ENCODE assay signal across 1 cellular context in the genomic region with DNA sequence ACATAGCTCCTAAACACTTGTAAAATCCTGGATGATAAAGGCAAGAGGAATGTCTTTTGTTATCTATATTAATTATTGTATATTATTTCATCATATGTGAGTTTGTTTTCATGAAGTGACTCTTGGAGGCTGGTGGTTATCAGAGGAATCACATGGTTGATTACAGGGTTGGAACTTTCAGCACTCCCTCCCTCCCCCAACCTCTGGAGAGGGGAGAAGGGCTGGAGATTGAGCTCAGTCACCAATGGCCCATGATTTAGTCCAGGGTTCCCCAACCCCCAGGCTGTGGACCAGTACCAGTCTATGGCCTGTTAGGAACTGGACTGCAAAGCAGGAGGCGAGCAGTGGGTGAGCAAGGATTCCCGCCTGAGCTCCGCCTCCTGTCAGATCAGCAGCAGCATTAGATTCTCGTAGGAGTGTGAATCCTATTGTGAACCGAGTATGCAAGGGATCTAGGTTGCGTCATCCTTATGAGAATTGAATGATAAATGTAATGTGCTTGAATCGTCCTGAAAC.
TF ChIP-seq lines count a peak whose summit lies in the region.

No MANE protein-coding gene starts in this region.

TF ChIP-seq in HepG2, 621 proteins besides CTCF, POLR2A, EP300 and RAD21:
- TF ChIP-seq CEBPB (IDR thresholded peaks at IDR 0.05; ENCODE audit: borderline replicate concordance, low read depth, low read length) (peak; percentile 41; the same call in 1 of the 2 replicates), BRCA1 (CRISPR knock-in tag; IDR thresholded peaks at IDR 0.05) (no peak)
- TF ChIP-seq, protein P1, sequence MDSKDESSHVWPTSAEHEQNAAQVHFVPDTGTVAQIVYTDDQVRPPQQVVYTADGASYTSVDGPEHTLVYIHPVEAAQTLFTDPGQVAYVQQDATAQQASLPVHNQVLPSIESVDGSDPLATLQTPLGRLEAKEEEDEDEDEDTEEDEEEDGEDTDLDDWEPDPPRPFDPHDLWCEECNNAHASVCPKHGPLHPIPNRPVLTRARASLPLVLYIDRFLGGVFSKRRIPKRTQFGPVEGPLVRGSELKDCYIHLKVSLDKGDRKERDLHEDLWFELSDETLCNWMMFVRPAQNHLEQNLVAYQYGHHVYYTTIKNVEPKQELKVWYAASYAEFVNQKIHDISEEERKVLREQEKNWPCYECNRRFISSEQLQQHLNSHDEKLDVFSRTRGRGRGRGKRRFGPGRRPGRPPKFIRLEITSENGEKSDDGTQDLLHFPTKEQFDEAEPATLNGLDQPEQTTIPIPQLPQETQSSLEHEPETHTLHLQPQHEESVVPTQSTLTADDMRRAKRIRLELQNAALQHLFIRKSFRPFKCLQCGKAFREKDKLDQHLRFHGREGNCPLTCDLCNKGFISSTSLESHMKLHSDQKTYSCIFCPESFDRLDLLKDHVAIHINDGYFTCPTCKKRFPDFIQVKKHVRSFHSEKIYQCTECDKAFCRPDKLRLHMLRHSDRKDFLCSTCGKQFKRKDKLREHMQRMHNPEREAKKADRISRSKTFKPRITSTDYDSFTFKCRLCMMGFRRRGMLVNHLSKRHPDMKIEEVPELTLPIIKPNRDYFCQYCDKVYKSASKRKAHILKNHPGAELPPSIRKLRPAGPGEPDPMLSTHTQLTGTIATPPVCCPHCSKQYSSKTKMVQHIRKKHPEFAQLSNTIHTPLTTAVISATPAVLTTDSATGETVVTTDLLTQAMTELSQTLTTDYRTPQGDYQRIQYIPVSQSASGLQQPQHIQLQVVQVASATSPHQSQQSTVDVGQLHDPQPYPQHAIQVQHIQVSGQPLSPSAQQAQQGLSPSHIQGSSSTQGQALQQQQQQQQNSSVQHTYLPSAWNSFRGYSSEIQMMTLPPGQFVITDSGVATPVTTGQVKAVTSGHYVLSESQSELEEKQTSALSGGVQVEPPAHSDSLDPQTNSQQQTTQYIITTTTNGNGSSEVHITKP (CRISPR knock-in tag; IDR thresholded peaks at IDR 0.05; ENCODE audit: low read depth), result no peak
